Comparison of ENCODE assay signal across 8 cellular contexts in genomic region chr14:49863483-49864262, GRCh38. TPM values are rescaled to one million over a fixed set of nuclear protein-coding genes. Genes with fewer than 3 reads are reported as not detected.
DNase-seq lines count a peak whose midpoint lies in the region; ATAC-seq and TF ChIP-seq lines count a peak whose summit lies in the region.

No MANE protein-coding gene starts in this region.

- peak; percentile 43 for DNase-seq in DMS53 (lab: John Stamatoyannopoulos, UW)
- no peak for DNase-seq in DMS53 treated with DMSO at 0.1 percent for 48 hours (lab: John Stamatoyannopoulos, UW; ENCODE audit: unreplicated experiment)
- no peak for DNase-seq in PC-9
- peak; percentile 18 for DNase-seq in fibroblast of pulmonary artery (ENCODE audit: low read depth)
- DNase-seq in smooth muscle cell (lab: John Stamatoyannopoulos, UW; ENCODE audit: unreplicated experiment): no peak
- DNase-seq in germinal center (ENCODE audit: low spot score): no peak
- no peak for DNase-seq in NCI-H2227 (lab: John Stamatoyannopoulos, UW; ENCODE audit: unreplicated experiment)

- no peaks in the 10 kb centered on the region for H3K9me3 ChIP-seq in PC-9 (ENCODE audit: insufficient read depth, low read depth)
- no peaks in the 10 kb centered on the region for H3K9me3 ChIP-seq in smooth muscle cell (replicated peaks; ENCODE audit: low read depth)

- H4K20me1 ChIP-seq in PC-9 (ENCODE audit: insufficient read depth) (no peaks in the 10 kb centered on the region), smooth muscle cell (ENCODE audit: low read depth) (no peaks in the 10 kb centered on the region)

- ATAC-seq in GM21367 (IDR thresholded peaks at IDR 0.05; ENCODE audit: unreplicated experiment): no peak

- POLR2A ChIA-PET in PC-9 (lab: Charles Lee; ENCODE audit: unreplicated experiment): interaction anchor here (0.6 to 1.6 kb wide), 4 partner anchors 28 to 112 kb away, joined by 4 to 11 read pairs (median 8); no protein-coding TSS in a partner anchor

- H3K79me2 ChIP-seq in PC-9 (ENCODE audit: low read depth) (peaks cover 29% of the 10 kb centered on the region), smooth muscle cell (ENCODE audit: low read depth) (no peaks in the 10 kb centered on the region)

- BruUV-seq in PC-9 (replicated peaks; lab: Mats Ljungman, UMichigan): no TSS peak

- H3K9ac ChIP-seq in smooth muscle cell (ENCODE audit: low read depth): peak overlapping the region; percentile 75

- intact Hi-C loops in PC-9 (cut with micrococcal nuclease; ENCODE audit: unreplicated experiment): loop anchor here (1.0 to 10.0 kb wide), 4 partner anchors 29 to 911 kb away; partner anchors contain the start of gene MAP4K5

- H3K27ac ChIP-seq in PC-9 (peak overlapping the region; percentile 92), smooth muscle cell (ENCODE audit: low read depth) (peak overlapping the region; percentile 95)

- peak overlapping the region; percentile 95 for H3K4me2 ChIP-seq in PC-9
- H3K4me2 ChIP-seq in smooth muscle cell: peak overlapping the region; percentile 85

- 12% methylated on average over 9 of the region's 9 CpGs for WGBS in smooth muscle cell (ENCODE audit: low lambda C conversion rate)

- H3K36me3 ChIP-seq in PC-9 (ENCODE audit: low read depth) (no peaks in the 10 kb centered on the region), smooth muscle cell (ENCODE audit: low read depth) (no peaks in the 10 kb centered on the region)

- H3K9me2 ChIP-seq in PC-9 (ENCODE audit: insufficient read depth): no peaks in the 10 kb centered on the region

- peak overlapping the region; percentile 98 for H2AFZ ChIP-seq in PC-9
- peak overlapping the region; percentile 34 for H2AFZ ChIP-seq in smooth muscle cell (ENCODE audit: low read depth)

- H3K4me3 ChIP-seq in PC-9 (peak overlapping the region; percentile 100), fibroblast of pulmonary artery (replicated peaks; ENCODE audit: low read depth, low read length) (peak overlapping the region; percentile 61), smooth muscle cell (peak overlapping the region; percentile 68)

- TF ChIP-seq CTCF in PC-9 (conservative IDR thresholded peaks at IDR 0.05): no peak
- TF ChIP-seq CTCF in fibroblast of pulmonary artery (IDR thresholded peaks at IDR 0.05; ENCODE audit: low read length, missing control alignments): no peak
- TF ChIP-seq CTCF in smooth muscle cell (IDR thresholded peaks at IDR 0.05; ENCODE audit: borderline replicate concordance, insufficient read depth, poor library complexity, severe bottlenecking): no peak

- H3F3A ChIP-seq in PC-9 (ENCODE audit: insufficient read depth, low read depth) (peaks cover 38% of the 10 kb centered on the region), smooth muscle cell (ENCODE audit: low read depth) (peaks cover 23% of the 10 kb centered on the region)

- no peaks in the 10 kb centered on the region for H3K27me3 ChIP-seq in PC-9 (ENCODE audit: insufficient read depth, low read depth)
- no peaks in the 10 kb centered on the region for H3K27me3 ChIP-seq in smooth muscle cell (ENCODE audit: low read depth)

- CTCF ChIA-PET in PC-9 (lab: Charles Lee): interaction anchor here (0.6 to 2.4 kb wide), 11 partner anchors 11 to 401 kb away, joined by 3 to 21 read pairs (median 5); partner anchors contain the start of genes ARF6 and NEMF

- peaks cover 42% of the 10 kb centered on the region for H3K4me1 ChIP-seq in PC-9 (replicated peaks; ENCODE audit: insufficient read depth)
- peaks cover 16% of the 10 kb centered on the region for H3K4me1 ChIP-seq in smooth muscle cell (ENCODE audit: low read depth)

RNA-seq across cellular contexts. Expression of gene NEMF, which starts 11.1 kb away (rescaled TPM):
- total RNA-seq in PC-9 (2021): 49.7 and 67.6 TPM in 2 replicates
- total RNA-seq in smooth muscle cell: 41.2 and 80.8 TPM in 2 replicates
- polyA plus RNA-seq in smooth muscle cell: 41.2 and 63.8 TPM in 2 replicates

RNA-seq across cellular contexts. Expression of gene ARF6, which starts 29.2 kb away (rescaled TPM):
- total RNA-seq in PC-9 (2021) (46.8 and 65.3 TPM in 2 replicates), smooth muscle cell (64.8 and 68.7 TPM in 2 replicates)
- polyA plus RNA-seq in smooth muscle cell: 59.8 and 73.6 TPM in 2 replicates

Comparison
In these comparisons a context has a peak if more than half of its experiments do, and no peak if none do; other contexts are left out.
1. DNase-seq: peak in DMS53 (single experiment) and fibroblast of pulmonary artery (single experiment); none in DMS53 treated with DMSO at 0.1 percent for 48 hours (single experiment), PC-9 (0 of 2), smooth muscle cell (single experiment), germinal center (single experiment) and NCI-H2227 (single experiment).
2. Peak in every context shown above with its lines, with median percentiles within 50 percentile points of each other: H3K4me3 ChIP-seq.